Comparison of ENCODE assay signal across 1 cellular context in genomic region chr2:47237375-47238357, GRCh38.
TF ChIP-seq lines count a peak whose summit lies in the region.

No MANE protein-coding gene starts in this region.

TF ChIP-seq in K562, 482 proteins besides CTCF, POLR2A, EP300 and RAD21 (continued from another document and continues in another):
- TF ChIP-seq, protein P1, sequence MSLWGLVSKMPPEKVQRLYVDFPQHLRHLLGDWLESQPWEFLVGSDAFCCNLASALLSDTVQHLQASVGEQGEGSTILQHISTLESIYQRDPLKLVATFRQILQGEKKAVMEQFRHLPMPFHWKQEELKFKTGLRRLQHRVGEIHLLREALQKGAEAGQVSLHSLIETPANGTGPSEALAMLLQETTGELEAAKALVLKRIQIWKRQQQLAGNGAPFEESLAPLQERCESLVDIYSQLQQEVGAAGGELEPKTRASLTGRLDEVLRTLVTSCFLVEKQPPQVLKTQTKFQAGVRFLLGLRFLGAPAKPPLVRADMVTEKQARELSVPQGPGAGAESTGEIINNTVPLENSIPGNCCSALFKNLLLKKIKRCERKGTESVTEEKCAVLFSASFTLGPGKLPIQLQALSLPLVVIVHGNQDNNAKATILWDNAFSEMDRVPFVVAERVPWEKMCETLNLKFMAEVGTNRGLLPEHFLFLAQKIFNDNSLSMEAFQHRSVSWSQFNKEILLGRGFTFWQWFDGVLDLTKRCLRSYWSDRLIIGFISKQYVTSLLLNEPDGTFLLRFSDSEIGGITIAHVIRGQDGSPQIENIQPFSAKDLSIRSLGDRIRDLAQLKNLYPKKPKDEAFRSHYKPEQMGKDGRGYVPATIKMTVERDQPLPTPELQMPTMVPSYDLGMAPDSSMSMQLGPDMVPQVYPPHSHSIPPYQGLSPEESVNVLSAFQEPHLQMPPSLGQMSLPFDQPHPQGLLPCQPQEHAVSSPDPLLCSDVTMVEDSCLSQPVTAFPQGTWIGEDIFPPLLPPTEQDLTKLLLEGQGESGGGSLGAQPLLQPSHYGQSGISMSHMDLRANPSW (CRISPR knock-in tag; IDR thresholded peaks at IDR 0.05), result no peak
- no peak for TF ChIP-seq NUFIP1 (IDR thresholded peaks at IDR 0.05; ENCODE audit: partially characterized antibody)
- no peak for TF ChIP-seq RBM15 (IDR thresholded peaks at IDR 0.05; ENCODE audit: insufficient read depth, low read length)
- no peak for TF ChIP-seq BRD9 (IDR thresholded peaks at IDR 0.05; ENCODE audit: low read depth, partially characterized antibody)
- TF ChIP-seq TCF7L2 (IDR thresholded peaks at IDR 0.05; ENCODE audit: low read depth, low read length), result no peak
- TF ChIP-seq, protein P2, sequence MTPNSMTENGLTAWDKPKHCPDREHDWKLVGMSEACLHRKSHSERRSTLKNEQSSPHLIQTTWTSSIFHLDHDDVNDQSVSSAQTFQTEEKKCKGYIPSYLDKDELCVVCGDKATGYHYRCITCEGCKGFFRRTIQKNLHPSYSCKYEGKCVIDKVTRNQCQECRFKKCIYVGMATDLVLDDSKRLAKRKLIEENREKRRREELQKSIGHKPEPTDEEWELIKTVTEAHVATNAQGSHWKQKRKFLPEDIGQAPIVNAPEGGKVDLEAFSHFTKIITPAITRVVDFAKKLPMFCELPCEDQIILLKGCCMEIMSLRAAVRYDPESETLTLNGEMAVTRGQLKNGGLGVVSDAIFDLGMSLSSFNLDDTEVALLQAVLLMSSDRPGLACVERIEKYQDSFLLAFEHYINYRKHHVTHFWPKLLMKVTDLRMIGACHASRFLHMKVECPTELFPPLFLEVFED (CRISPR knock-in tag; conservative IDR thresholded peaks at IDR 0.05), result no peak
- no peak for TF ChIP-seq DEAF1 (CRISPR knock-in tag; IDR thresholded peaks at IDR 0.05)
- no peak for TF ChIP-seq NCOA6 (IDR thresholded peaks at IDR 0.05)
- TF ChIP-seq L3MBTL2 (IDR thresholded peaks at IDR 0.05), result peak; percentile 92
- no peak for TF ChIP-seq IFI16 (CRISPR knock-in tag; IDR thresholded peaks at IDR 0.05)
- TF ChIP-seq TBL1XR1 (IDR thresholded peaks at IDR 0.05; ENCODE audit: low read length in 2 of 2), result peak in 1 of 2 experiments; percentile 78; a peak in 2 of 4 replicates
- no peak for TF ChIP-seq SREBF1 (IDR thresholded peaks at IDR 0.05; ENCODE audit: borderline replicate concordance, low read depth, low read length)
- no peak for TF ChIP-seq NELFE (IDR thresholded peaks at IDR 0.05; ENCODE audit: insufficient read depth, insufficient read length)
- TF ChIP-seq ZNF197 (CRISPR knock-in tag; IDR thresholded peaks at IDR 0.05; ENCODE audit: low read depth), result no peak
- 0 out of 2 replicates have a peak, but pooled peaks have one; percentile 11 for TF ChIP-seq SMC3 (conservative IDR thresholded peaks at IDR 0.05; ENCODE audit: insufficient read depth, low read depth, low read length)
- TF ChIP-seq RBM25 (IDR thresholded peaks at IDR 0.05; ENCODE audit: low read depth, low read length, severe bottlenecking), result no peak
- no peak for TF ChIP-seq USF2 (CRISPR knock-in tag; IDR thresholded peaks at IDR 0.05)
- TF ChIP-seq, protein P3, sequence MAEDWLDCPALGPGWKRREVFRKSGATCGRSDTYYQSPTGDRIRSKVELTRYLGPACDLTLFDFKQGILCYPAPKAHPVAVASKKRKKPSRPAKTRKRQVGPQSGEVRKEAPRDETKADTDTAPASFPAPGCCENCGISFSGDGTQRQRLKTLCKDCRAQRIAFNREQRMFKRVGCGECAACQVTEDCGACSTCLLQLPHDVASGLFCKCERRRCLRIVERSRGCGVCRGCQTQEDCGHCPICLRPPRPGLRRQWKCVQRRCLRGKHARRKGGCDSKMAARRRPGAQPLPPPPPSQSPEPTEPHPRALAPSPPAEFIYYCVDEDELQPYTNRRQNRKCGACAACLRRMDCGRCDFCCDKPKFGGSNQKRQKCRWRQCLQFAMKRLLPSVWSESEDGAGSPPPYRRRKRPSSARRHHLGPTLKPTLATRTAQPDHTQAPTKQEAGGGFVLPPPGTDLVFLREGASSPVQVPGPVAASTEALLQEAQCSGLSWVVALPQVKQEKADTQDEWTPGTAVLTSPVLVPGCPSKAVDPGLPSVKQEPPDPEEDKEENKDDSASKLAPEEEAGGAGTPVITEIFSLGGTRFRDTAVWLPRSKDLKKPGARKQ (CRISPR knock-in tag; IDR thresholded peaks at IDR 0.05), result no peak
- TF ChIP-seq ZNF639 (CRISPR knock-in tag; conservative IDR thresholded peaks at IDR 0.05 in 1 of 2, IDR thresholded peaks at IDR 0.05 in 1 of 2), result no peak
- TF ChIP-seq MCM7 (IDR thresholded peaks at IDR 0.05), result no peak
- TF ChIP-seq HNRNPL (IDR thresholded peaks at IDR 0.05; ENCODE audit: low read depth, low read length), result no peak
- TF ChIP-seq ZNF311 (CRISPR knock-in tag; IDR thresholded peaks at IDR 0.05), result no peak
- no peak for TF ChIP-seq PCBP1 (IDR thresholded peaks at IDR 0.05; ENCODE audit: low read depth, low read length, poor library complexity, severe bottlenecking)
- no peak for TF ChIP-seq HIVEP1 (CRISPR knock-in tag; IDR thresholded peaks at IDR 0.05)
- TF ChIP-seq TCFL5 (CRISPR knock-in tag; conservative IDR thresholded peaks at IDR 0.05), result no peak
- no peak for TF ChIP-seq NFRKB (IDR thresholded peaks at IDR 0.05; ENCODE audit: low read depth)
- peak; percentile 66 for TF ChIP-seq MTA3 (IDR thresholded peaks at IDR 0.05; ENCODE audit: borderline replicate concordance)
- TF ChIP-seq ZNF696 (CRISPR knock-in tag; conservative IDR thresholded peaks at IDR 0.05), result no peak
- TF ChIP-seq CC2D1A (IDR thresholded peaks at IDR 0.05), result 0 out of 2 replicates have a peak, but pooled peaks have one; percentile 9
- no peak for TF ChIP-seq KLF10 (CRISPR knock-in tag; IDR thresholded peaks at IDR 0.05)
- no peak for TF ChIP-seq TAF7 (tag; IDR thresholded peaks at IDR 0.05)
- no peak for TF ChIP-seq XRCC4 (IDR thresholded peaks at IDR 0.05; ENCODE audit: extremely low read depth, insufficient read depth, insufficient read length)
- TF ChIP-seq BCOR (IDR thresholded peaks at IDR 0.05), result peak; percentile 15; the same call in 1 of the 2 replicates
- TF ChIP-seq, protein P4, sequence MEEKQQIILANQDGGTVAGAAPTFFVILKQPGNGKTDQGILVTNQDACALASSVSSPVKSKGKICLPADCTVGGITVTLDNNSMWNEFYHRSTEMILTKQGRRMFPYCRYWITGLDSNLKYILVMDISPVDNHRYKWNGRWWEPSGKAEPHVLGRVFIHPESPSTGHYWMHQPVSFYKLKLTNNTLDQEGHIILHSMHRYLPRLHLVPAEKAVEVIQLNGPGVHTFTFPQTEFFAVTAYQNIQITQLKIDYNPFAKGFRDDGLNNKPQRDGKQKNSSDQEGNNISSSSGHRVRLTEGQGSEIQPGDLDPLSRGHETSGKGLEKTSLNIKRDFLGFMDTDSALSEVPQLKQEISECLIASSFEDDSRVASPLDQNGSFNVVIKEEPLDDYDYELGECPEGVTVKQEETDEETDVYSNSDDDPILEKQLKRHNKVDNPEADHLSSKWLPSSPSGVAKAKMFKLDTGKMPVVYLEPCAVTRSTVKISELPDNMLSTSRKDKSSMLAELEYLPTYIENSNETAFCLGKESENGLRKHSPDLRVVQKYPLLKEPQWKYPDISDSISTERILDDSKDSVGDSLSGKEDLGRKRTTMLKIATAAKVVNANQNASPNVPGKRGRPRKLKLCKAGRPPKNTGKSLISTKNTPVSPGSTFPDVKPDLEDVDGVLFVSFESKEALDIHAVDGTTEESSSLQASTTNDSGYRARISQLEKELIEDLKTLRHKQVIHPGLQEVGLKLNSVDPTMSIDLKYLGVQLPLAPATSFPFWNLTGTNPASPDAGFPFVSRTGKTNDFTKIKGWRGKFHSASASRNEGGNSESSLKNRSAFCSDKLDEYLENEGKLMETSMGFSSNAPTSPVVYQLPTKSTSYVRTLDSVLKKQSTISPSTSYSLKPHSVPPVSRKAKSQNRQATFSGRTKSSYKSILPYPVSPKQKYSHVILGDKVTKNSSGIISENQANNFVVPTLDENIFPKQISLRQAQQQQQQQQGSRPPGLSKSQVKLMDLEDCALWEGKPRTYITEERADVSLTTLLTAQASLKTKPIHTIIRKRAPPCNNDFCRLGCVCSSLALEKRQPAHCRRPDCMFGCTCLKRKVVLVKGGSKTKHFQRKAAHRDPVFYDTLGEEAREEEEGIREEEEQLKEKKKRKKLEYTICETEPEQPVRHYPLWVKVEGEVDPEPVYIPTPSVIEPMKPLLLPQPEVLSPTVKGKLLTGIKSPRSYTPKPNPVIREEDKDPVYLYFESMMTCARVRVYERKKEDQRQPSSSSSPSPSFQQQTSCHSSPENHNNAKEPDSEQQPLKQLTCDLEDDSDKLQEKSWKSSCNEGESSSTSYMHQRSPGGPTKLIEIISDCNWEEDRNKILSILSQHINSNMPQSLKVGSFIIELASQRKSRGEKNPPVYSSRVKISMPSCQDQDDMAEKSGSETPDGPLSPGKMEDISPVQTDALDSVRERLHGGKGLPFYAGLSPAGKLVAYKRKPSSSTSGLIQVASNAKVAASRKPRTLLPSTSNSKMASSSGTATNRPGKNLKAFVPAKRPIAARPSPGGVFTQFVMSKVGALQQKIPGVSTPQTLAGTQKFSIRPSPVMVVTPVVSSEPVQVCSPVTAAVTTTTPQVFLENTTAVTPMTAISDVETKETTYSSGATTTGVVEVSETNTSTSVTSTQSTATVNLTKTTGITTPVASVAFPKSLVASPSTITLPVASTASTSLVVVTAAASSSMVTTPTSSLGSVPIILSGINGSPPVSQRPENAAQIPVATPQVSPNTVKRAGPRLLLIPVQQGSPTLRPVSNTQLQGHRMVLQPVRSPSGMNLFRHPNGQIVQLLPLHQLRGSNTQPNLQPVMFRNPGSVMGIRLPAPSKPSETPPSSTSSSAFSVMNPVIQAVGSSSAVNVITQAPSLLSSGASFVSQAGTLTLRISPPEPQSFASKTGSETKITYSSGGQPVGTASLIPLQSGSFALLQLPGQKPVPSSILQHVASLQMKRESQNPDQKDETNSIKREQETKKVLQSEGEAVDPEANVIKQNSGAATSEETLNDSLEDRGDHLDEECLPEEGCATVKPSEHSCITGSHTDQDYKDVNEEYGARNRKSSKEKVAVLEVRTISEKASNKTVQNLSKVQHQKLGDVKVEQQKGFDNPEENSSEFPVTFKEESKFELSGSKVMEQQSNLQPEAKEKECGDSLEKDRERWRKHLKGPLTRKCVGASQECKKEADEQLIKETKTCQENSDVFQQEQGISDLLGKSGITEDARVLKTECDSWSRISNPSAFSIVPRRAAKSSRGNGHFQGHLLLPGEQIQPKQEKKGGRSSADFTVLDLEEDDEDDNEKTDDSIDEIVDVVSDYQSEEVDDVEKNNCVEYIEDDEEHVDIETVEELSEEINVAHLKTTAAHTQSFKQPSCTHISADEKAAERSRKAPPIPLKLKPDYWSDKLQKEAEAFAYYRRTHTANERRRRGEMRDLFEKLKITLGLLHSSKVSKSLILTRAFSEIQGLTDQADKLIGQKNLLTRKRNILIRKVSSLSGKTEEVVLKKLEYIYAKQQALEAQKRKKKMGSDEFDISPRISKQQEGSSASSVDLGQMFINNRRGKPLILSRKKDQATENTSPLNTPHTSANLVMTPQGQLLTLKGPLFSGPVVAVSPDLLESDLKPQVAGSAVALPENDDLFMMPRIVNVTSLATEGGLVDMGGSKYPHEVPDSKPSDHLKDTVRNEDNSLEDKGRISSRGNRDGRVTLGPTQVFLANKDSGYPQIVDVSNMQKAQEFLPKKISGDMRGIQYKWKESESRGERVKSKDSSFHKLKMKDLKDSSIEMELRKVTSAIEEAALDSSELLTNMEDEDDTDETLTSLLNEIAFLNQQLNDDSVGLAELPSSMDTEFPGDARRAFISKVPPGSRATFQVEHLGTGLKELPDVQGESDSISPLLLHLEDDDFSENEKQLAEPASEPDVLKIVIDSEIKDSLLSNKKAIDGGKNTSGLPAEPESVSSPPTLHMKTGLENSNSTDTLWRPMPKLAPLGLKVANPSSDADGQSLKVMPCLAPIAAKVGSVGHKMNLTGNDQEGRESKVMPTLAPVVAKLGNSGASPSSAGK (IDR thresholded peaks at IDR 0.05), result peak; percentile 88
- TF ChIP-seq, protein P5, sequence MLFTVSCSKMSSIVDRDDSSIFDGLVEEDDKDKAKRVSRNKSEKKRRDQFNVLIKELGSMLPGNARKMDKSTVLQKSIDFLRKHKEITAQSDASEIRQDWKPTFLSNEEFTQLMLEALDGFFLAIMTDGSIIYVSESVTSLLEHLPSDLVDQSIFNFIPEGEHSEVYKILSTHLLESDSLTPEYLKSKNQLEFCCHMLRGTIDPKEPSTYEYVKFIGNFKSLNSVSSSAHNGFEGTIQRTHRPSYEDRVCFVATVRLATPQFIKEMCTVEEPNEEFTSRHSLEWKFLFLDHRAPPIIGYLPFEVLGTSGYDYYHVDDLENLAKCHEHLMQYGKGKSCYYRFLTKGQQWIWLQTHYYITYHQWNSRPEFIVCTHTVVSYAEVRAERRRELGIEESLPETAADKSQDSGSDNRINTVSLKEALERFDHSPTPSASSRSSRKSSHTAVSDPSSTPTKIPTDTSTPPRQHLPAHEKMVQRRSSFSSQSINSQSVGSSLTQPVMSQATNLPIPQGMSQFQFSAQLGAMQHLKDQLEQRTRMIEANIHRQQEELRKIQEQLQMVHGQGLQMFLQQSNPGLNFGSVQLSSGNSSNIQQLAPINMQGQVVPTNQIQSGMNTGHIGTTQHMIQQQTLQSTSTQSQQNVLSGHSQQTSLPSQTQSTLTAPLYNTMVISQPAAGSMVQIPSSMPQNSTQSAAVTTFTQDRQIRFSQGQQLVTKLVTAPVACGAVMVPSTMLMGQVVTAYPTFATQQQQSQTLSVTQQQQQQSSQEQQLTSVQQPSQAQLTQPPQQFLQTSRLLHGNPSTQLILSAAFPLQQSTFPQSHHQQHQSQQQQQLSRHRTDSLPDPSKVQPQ (CRISPR knock-in tag; IDR thresholded peaks at IDR 0.05; ENCODE audit: borderline replicate concordance), result no peak
- no peak; the same call in 1 of the 2 replicates for TF ChIP-seq NFE2 (IDR thresholded peaks at IDR 0.05; ENCODE audit: low read depth)
- TF ChIP-seq SMARCC2 (IDR thresholded peaks at IDR 0.05; ENCODE audit: low read depth), result no peak
- TF ChIP-seq BACH1 (tag; IDR thresholded peaks at IDR 0.05), result no peak
